Comparison of ENCODE assay signal across 24 cellular contexts in the genomic region with DNA sequence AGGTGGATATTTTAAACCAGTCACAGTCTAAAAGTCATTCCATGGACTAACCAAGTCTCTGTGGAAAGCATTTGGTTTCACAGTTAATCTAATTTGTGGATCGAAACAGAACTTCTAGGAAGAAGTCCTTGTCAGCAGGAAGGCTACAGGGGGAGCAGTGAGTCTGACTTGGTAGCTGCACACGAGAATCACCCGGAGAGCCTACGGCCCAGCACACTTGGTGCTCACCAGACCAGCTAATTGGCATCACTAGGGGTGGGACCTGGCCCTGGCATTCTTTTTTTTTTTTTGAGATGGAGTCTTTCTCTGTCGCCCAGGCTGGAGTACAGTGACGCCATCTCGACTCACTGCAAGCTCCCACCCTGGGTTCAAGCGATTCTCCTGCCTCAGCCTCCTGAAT.
"Had no signal": no experiment of that assay in that cellular context is flagged by ENCODE, and none has a peak within 500 bp of the region (broad histone marks: within the 10 kb centered on the region; RNA-seq: fewer than 3 reads in every experiment).

No MANE protein-coding gene starts in this region.

- H3K4me3 Mint-ChIP-seq: activated CD4-positive, alpha-beta T cell treated with anti-CD3 and anti-CD28 coated beads, Interleukin-2, amount 10 ng/mL, durations not matched to agents 24 days and 14 days; activated CD8-positive, alpha-beta T cell treated with anti-CD3 and anti-CD28 coated beads for 36 hours; activated naive CD8-positive, alpha-beta T cell treated with anti-CD3 and anti-CD28 coated beads, Interleukin-2, amount 10 ng/mL, durations not matched to agents 7 days and 5 days; activated T-helper 17 cell treated with anti-CD3 and anti-CD28 coated beads, Interleukin-2, amount 50 U/mL, for 72 hours; mesothelial cell of epicardium; nephron; stimulated activated naive CD8-positive, alpha-beta T cell treated with anti-CD3 and anti-CD28 coated beads, Interleukin-15, amount 100 ng/mL, for 72 hours had no signal

- H3K27me3 ChIP-seq: body of pancreas, foreskin keratinocyte, suprapubic skin, vagina had no signal

- H3K4me3 ChIP-seq: body of pancreas, lung, suprapubic skin, vagina had no signal

- H3K27ac Mint-ChIP-seq: activated CD4-positive, alpha-beta T cell treated with anti-CD3 and anti-CD28 coated beads, Interleukin-2, amount 10 ng/mL, durations not matched to agents 24 days and 14 days; activated CD8-positive, alpha-beta T cell treated with anti-CD3 and anti-CD28 coated beads for 36 hours; activated naive CD8-positive, alpha-beta T cell treated with anti-CD3 and anti-CD28 coated beads, Interleukin-2, amount 10 ng/mL, durations not matched to agents 7 days and 5 days; activated T-helper 17 cell treated with anti-CD3 and anti-CD28 coated beads, Interleukin-2, amount 50 U/mL, for 72 hours; mesothelial cell of epicardium; stimulated activated naive CD8-positive, alpha-beta T cell treated with anti-CD3 and anti-CD28 coated beads, Interleukin-15, amount 100 ng/mL, for 72 hours had no signal

- H3K4me1 Mint-ChIP-seq: activated CD4-positive, alpha-beta T cell treated with anti-CD3 and anti-CD28 coated beads, Interleukin-2, amount 10 ng/mL, durations not matched to agents 24 days and 14 days; activated naive CD8-positive, alpha-beta T cell treated with anti-CD3 and anti-CD28 coated beads, Interleukin-2, amount 10 ng/mL, durations not matched to agents 7 days and 5 days; stimulated activated naive CD8-positive, alpha-beta T cell treated with anti-CD3 and anti-CD28 coated beads, Interleukin-15, amount 100 ng/mL, for 72 hours had no signal

- H3K9me3 ChIP-seq: body of pancreas, suprapubic skin, vagina had no signal

- H3K27ac ChIP-seq: body of pancreas, epithelial cell of prostate, foreskin keratinocyte, suprapubic skin, vagina had no signal

- H3K4me1 ChIP-seq: foreskin keratinocyte had no signal

- H3K9me3 Mint-ChIP-seq: activated CD4-positive, alpha-beta T cell treated with anti-CD3 and anti-CD28 coated beads, Interleukin-2, amount 10 ng/mL, durations not matched to agents 24 days and 14 days; activated CD8-positive, alpha-beta T cell treated with anti-CD3 and anti-CD28 coated beads for 36 hours; activated naive CD8-positive, alpha-beta T cell treated with anti-CD3 and anti-CD28 coated beads, Interleukin-2, amount 10 ng/mL, durations not matched to agents 7 days and 5 days; activated T-helper 17 cell treated with anti-CD3 and anti-CD28 coated beads, Interleukin-2, amount 50 U/mL, for 72 hours; mesothelial cell of epicardium; nephron; stimulated activated naive CD8-positive, alpha-beta T cell treated with anti-CD3 and anti-CD28 coated beads, Interleukin-15, amount 100 ng/mL, for 72 hours had no signal

- DNase-seq: activated CD4-positive, alpha-beta T cell treated with anti-CD3 and anti-CD28 coated beads, Interleukin-2, amount 10 ng/mL, durations not matched to agents 24 days and 14 days; activated CD8-positive, alpha-beta T cell treated with anti-CD3 and anti-CD28 coated beads for 36 hours; activated naive CD4-positive, alpha-beta T cell; activated naive CD8-positive, alpha-beta T cell treated with anti-CD3 and anti-CD28 coated beads, Interleukin-2, amount 10 ng/mL, durations not matched to agents 7 days and 5 days; activated T-cell treated with anti-CD3 and anti-CD28 coated beads, Interleukin-2, amount 50 U/mL, for 1 hour; amygdala; body of pancreas; dermis blood vessel endothelial cell; foreskin keratinocyte; hypothalamus; occipital lobe; posterior cingulate gyrus; stimulated activated CD4-positive, alpha-beta T cell treated with anti-CD3 and anti-CD28 coated beads, Interleukin-2, amount 100 ng/mL, for 24 hours; stimulated activated naive CD8-positive, alpha-beta T cell treated with anti-CD3 and anti-CD28 coated beads, Interleukin-15, amount 100 ng/mL, for 72 hours; T-helper 9 cell; trophoblast cell had no signal

- H3K36me3 Mint-ChIP-seq: activated naive CD8-positive, alpha-beta T cell treated with anti-CD3 and anti-CD28 coated beads, Interleukin-2, amount 10 ng/mL, durations not matched to agents 7 days and 5 days had no signal

- ATAC-seq: activated CD8-positive, alpha-beta T cell treated with anti-CD3 and anti-CD28 coated beads for 36 hours; activated T-helper 17 cell treated with anti-CD3 and anti-CD28 coated beads, Interleukin-2, amount 50 U/mL, for 72 hours; body of pancreas; foreskin keratinocyte; left lobe of liver; stimulated activated naive CD8-positive, alpha-beta T cell treated with anti-CD3 and anti-CD28 coated beads, Interleukin-15, amount 100 ng/mL, for 72 hours had no signal
